29 cellular contexts compared by ENCODE assay signal in the genomic region with DNA sequence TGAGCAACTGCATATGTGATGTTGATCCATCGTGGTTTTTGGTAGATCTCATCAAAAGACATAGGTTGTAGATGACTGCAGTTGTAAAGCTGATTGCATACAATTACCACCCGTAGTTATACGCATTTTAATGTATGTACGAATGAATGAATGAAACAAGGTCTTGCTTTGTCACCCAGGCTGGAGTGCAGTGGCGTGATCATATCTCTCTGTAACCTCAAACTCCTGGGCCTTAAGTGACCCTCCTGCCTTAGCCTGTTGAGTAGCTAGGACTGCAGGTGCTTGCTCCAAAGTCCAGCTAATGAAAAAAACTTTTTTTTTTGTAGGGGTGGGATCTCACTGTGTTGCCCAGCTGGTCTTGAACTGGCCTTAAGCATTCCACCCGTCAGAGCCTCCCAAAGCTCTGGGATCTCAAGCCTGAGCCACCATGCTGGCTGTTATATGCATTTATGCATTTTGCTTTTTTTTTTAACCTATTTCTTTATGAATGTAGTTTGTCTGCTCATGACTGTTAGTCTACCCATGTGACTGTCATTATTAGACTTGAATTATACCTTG.
"Had no signal": no experiment of that assay in that cellular context is flagged by ENCODE, and none has a peak within 500 bp of the region (broad histone marks: within the 10 kb centered on the region; RNA-seq: fewer than 3 reads in every experiment).

No MANE protein-coding gene starts in this region.

- H3K27ac ChIP-seq: adrenal gland, body of pancreas, breast epithelium, VCaP had no signal

- DNase-seq: activated CD4-positive, alpha-beta T cell treated with anti-CD3 and anti-CD28 coated beads for 1 hour; activated CD4-positive, alpha-beta T cell treated with anti-CD3 and anti-CD28 coated beads, Interleukin-2, amount 10 ng/mL, durations not matched to agents 7 days and 5 days; activated CD4-positive, alpha-beta T cell treated with anti-CD3 and anti-CD28 coated beads, Interleukin-2, amount 50 U/mL, for 48 hours; activated CD4-positive, CD25-positive, alpha-beta regulatory T cell; activated CD8-positive, alpha-beta T cell treated with anti-CD3 and anti-CD28 coated beads, Interleukin-2, amount 10 ng/mL, durations not matched to agents 7 days and 5 days; activated gamma-delta T cell treated with Interleukin-2 at 50 U/mL for 16 hours; activated naive CD4-positive, alpha-beta T cell treated with anti-CD3 and anti-CD28 coated beads for 36 hours; adrenal gland; body of pancreas; Kasumi-1; KG1; MG63; NCI-H1048; NCI-H1105 treated with DMSO at 0.1 percent for 48 hours; NCI-H1436; NCI-H1694; NCI-H1930; NCI-H2081 treated with DMSO at 0.1 percent for 48 hours; NCI-H345; RPMI8226; SHP77 treated with DMSO at 0.1 percent for 48 hours; T-cell; T-helper 9 cell had no signal

- H3K4me3 ChIP-seq: adrenal gland, body of pancreas, breast epithelium, MG63 had no signal

- ATAC-seq: activated CD8-positive, alpha-beta T cell treated with anti-CD3 and anti-CD28 coated beads, Interleukin-2, amount 10 ng/mL, durations not matched to agents 7 days and 5 days; activated naive CD4-positive, alpha-beta T cell treated with anti-CD3 and anti-CD28 coated beads, Interleukin-2, amount 50 U/mL, for 72 hours; body of pancreas; Panc1; SK-N-SH treated with all-trans-retinoic acid at 6 μM for 48 hours; T-cell had no signal

- H3K4me3 Mint-ChIP-seq: activated CD4-positive, alpha-beta T cell treated with anti-CD3 and anti-CD28 coated beads, Interleukin-2, amount 10 ng/mL, durations not matched to agents 7 days and 5 days; activated CD8-positive, alpha-beta T cell treated with anti-CD3 and anti-CD28 coated beads, Interleukin-2, amount 10 ng/mL, durations not matched to agents 7 days and 5 days; activated naive CD4-positive, alpha-beta T cell treated with anti-CD3 and anti-CD28 coated beads for 36 hours; T-cell had no signal

- H3K36me3 ChIP-seq: adrenal gland, breast epithelium had no signal

- H3K9me3 Mint-ChIP-seq: activated CD4-positive, alpha-beta T cell treated with anti-CD3 and anti-CD28 coated beads, Interleukin-2, amount 10 ng/mL, durations not matched to agents 7 days and 5 days; activated T-helper 2 cell treated with anti-CD3 and anti-CD28 coated beads, Interferon-gamma antibody, Interleukin-2, Interleukin-4, amounts not matched to agents 10 μg/mL and 5 μg/mL and 100 μg/mL, durations not matched to agents 14 hours and 24 hours and 36 hours; T-cell had no signal

- H3K27me3 Mint-ChIP-seq: activated CD4-positive, alpha-beta T cell treated with anti-CD3 and anti-CD28 coated beads, Interleukin-2, amount 10 ng/mL, durations not matched to agents 7 days and 5 days; T-cell had no signal

- H3K4me1 ChIP-seq: breast epithelium had no signal

- H3K9me3 ChIP-seq: adrenal gland, body of pancreas, breast epithelium, MG63 had no signal

- H3K27me3 ChIP-seq: adrenal gland, body of pancreas, breast epithelium, MG63 had no signal

- H3K27ac Mint-ChIP-seq: activated CD4-positive, alpha-beta T cell treated with anti-CD3 and anti-CD28 coated beads, Interleukin-2, amount 10 ng/mL, durations not matched to agents 7 days and 5 days; activated CD8-positive, alpha-beta T cell treated with anti-CD3 and anti-CD28 coated beads, Interleukin-2, amount 10 ng/mL, durations not matched to agents 7 days and 5 days; activated naive CD4-positive, alpha-beta T cell treated with anti-CD3 and anti-CD28 coated beads for 36 hours; activated T-helper 2 cell treated with anti-CD3 and anti-CD28 coated beads, Interferon-gamma antibody, Interleukin-2, Interleukin-4, amounts not matched to agents 10 μg/mL and 5 μg/mL and 100 μg/mL, durations not matched to agents 14 hours and 24 hours and 36 hours; T-cell had no signal
